Comparison of ENCODE assay signal across 1 cellular context in the genomic region with DNA sequence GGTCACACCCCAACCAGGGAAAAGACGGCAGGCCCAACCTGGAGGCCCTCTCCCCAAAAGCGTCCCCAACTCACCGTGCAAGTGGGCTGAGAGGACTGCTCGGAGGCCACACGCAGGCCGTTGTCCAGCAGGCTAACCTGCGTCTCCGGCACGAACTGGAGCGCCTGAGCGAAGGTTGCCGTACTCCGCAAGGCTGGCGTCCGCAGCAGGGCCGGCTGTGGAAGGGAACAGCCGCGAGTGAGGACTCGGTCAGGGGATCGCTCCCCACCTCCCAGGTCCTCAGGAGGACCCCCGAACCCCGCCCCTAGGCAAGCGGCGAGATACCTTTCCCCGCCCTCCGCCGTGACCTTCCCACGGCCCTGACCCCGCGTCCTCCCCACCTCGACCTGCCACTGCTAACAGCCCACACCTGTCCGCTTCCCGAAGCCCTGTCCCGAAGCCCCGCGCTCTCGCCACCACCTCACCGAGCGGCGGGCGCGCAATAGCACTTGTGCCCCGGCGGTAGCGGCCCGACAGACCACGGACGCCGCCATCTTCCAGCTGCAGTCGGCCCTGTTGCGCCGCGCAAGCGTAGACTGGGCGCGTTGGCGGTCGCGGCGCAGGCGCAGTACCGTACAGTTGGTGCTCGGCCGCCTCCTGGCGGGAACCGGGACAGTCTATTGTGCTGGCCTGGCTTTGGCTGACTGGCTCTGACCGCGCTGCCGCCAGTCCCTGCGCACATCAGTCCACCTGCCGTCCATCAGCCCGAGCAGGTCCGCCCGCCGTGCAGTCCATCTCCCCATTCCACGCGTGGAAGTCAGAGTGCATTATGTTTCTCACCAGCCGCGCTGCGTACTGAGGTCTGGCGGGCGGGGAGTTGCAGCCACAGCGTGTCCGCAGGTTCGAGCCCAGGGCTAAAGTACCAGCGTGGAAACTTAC.
TF ChIP-seq lines count a peak whose summit lies in the region.

A gene (minus strand): TSS at position 559 of the 918 bp plus-strand sequence. CDS start 26 bp downstream, at position 533.

TF ChIP-seq in HepG2, 621 proteins besides CTCF, POLR2A, EP300 and RAD21 (continued from another document and continues in another):
- TF ChIP-seq, protein P1, sequence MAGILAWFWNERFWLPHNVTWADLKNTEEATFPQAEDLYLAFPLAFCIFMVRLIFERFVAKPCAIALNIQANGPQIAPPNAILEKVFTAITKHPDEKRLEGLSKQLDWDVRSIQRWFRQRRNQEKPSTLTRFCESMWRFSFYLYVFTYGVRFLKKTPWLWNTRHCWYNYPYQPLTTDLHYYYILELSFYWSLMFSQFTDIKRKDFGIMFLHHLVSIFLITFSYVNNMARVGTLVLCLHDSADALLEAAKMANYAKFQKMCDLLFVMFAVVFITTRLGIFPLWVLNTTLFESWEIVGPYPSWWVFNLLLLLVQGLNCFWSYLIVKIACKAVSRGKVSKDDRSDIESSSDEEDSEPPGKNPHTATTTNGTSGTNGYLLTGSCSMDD (CRISPR knock-in tag; IDR thresholded peaks at IDR 0.05): no peak
- TF ChIP-seq SP4 (CRISPR knock-in tag; IDR thresholded peaks at IDR 0.05) (peak; percentile 50; the same call in 1 of the 2 replicates), TARDBP (CRISPR knock-in tag; IDR thresholded peaks at IDR 0.05) (peak; percentile 37; the same call in 1 of the 2 replicates), ZNF468 (CRISPR knock-in tag; IDR thresholded peaks at IDR 0.05) (0 out of 2 replicates have a peak, but pooled peaks have one; percentile 68), KDM5B (CRISPR knock-in tag; IDR thresholded peaks at IDR 0.05; ENCODE audit: borderline replicate concordance) (peak; percentile 85), TOE1 (CRISPR knock-in tag; IDR thresholded peaks at IDR 0.05) (no peak), ZNF737 (CRISPR knock-in tag; IDR thresholded peaks at IDR 0.05; ENCODE audit: borderline replicate concordance) (peak; percentile 76; the same call in 1 of the 2 replicates), ZBTB20 (CRISPR knock-in tag; IDR thresholded peaks at IDR 0.05; ENCODE audit: borderline replicate concordance, low read depth) (no peak; the same call in 1 of the 2 replicates), ZNF224 (CRISPR knock-in tag; IDR thresholded peaks at IDR 0.05) (no peak; the same call in 1 of the 2 replicates), POLR2G (IDR thresholded peaks at IDR 0.05; ENCODE audit: low read depth, low read length) (peak; percentile 94), ATF7-NPFF (CRISPR knock-in tag; IDR thresholded peaks at IDR 0.05; ENCODE audit: low read depth) (0 out of 2 replicates have a peak, but pooled peaks have one; percentile 62), ZNF83 (CRISPR knock-in tag; IDR thresholded peaks at IDR 0.05; ENCODE audit: borderline replicate concordance) (peak; percentile 89; the same call in 1 of the 2 replicates), GZF1 (CRISPR knock-in tag; IDR thresholded peaks at IDR 0.05) (0 out of 2 replicates have a peak, but pooled peaks have one; percentile 74), ZNF17 (CRISPR knock-in tag; IDR thresholded peaks at IDR 0.05) (no peak), NR2F6 (IDR thresholded peaks at IDR 0.05) (peak; percentile 78), NR2F6 (CRISPR knock-in tag; IDR thresholded peaks at IDR 0.05) (peak; percentile 86), HOXD1 (CRISPR knock-in tag; IDR thresholded peaks at IDR 0.05) (0 out of 2 replicates have a peak, but pooled peaks have one; percentile 37), ZNF816 (CRISPR knock-in tag; IDR thresholded peaks at IDR 0.05; ENCODE audit: borderline replicate concordance) (peak; percentile 14; the same call in 1 of the 2 replicates), ZNF768 (CRISPR knock-in tag; IDR thresholded peaks at IDR 0.05) (peak; percentile 64; the same call in 1 of the 2 replicates), MLLT10 (CRISPR knock-in tag; IDR thresholded peaks at IDR 0.05) (no peak), ZNF292 (CRISPR knock-in tag; IDR thresholded peaks at IDR 0.05; ENCODE audit: borderline replicate concordance, low read depth) (peak; percentile 49; the same call in 1 of the 2 replicates), MTA1 (CRISPR knock-in tag; IDR thresholded peaks at IDR 0.05; ENCODE audit: borderline replicate concordance) (peak; percentile 82; the same call in 1 of the 2 replicates), KLF11 (CRISPR knock-in tag; IDR thresholded peaks at IDR 0.05) (0 out of 2 replicates have a peak, but pooled peaks have one; percentile 39), ZNF383 (CRISPR knock-in tag; IDR thresholded peaks at IDR 0.05; ENCODE audit: borderline replicate concordance) (no peak), FOXO1 (CRISPR knock-in tag; IDR thresholded peaks at IDR 0.05) (peak; percentile 46; the same call in 1 of the 2 replicates)
- TF ChIP-seq, protein P2, sequence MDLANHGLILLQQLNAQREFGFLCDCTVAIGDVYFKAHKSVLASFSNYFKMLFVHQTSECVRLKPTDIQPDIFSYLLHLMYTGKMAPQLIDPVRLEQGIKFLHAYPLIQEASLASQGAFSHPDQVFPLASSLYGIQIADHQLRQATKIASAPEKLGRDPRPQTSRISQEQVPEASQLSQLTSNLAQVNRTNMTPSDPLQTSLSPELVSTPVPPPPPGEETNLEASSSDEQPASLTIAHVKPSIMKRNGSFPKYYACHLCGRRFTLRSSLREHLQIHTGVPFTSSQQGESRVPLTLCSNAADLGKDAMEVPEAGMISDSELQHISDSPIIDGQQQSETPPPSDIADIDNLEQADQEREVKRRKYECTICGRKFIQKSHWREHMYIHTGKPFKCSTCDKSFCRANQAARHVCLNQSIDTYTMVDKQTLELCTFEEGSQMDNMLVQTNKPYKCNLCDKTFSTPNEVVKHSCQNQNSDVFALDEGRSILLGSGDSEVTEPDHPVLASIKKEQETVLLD (CRISPR knock-in tag; IDR thresholded peaks at IDR 0.05; ENCODE audit: low read depth): no peak
- TF ChIP-seq, protein P3, sequence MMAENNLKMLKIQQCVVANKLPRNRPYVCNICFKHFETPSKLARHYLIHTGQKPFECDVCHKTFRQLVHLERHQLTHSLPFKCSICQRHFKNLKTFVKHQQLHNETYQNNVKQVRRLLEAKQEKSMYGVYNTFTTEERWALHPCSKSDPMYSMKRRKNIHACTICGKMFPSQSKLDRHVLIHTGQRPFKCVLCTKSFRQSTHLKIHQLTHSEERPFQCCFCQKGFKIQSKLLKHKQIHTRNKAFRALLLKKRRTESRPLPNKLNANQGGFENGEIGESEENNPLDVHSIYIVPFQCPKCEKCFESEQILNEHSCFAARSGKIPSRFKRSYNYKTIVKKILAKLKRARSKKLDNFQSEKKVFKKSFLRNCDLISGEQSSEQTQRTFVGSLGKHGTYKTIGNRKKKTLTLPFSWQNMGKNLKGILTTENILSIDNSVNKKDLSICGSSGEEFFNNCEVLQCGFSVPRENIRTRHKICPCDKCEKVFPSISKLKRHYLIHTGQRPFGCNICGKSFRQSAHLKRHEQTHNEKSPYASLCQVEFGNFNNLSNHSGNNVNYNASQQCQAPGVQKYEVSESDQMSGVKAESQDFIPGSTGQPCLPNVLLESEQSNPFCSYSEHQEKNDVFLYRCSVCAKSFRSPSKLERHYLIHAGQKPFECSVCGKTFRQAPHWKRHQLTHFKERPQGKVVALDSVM (CRISPR knock-in tag; IDR thresholded peaks at IDR 0.05): no peak
- TF ChIP-seq, protein P4, sequence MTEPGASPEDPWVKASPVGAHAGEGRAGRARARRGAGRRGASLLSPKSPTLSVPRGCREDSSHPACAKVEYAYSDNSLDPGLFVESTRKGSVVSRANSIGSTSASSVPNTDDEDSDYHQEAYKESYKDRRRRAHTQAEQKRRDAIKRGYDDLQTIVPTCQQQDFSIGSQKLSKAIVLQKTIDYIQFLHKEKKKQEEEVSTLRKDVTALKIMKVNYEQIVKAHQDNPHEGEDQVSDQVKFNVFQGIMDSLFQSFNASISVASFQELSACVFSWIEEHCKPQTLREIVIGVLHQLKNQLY (CRISPR knock-in tag; IDR thresholded peaks at IDR 0.05): peak; percentile 51; the same call in 1 of the 2 replicates
- TF ChIP-seq, protein P5, sequence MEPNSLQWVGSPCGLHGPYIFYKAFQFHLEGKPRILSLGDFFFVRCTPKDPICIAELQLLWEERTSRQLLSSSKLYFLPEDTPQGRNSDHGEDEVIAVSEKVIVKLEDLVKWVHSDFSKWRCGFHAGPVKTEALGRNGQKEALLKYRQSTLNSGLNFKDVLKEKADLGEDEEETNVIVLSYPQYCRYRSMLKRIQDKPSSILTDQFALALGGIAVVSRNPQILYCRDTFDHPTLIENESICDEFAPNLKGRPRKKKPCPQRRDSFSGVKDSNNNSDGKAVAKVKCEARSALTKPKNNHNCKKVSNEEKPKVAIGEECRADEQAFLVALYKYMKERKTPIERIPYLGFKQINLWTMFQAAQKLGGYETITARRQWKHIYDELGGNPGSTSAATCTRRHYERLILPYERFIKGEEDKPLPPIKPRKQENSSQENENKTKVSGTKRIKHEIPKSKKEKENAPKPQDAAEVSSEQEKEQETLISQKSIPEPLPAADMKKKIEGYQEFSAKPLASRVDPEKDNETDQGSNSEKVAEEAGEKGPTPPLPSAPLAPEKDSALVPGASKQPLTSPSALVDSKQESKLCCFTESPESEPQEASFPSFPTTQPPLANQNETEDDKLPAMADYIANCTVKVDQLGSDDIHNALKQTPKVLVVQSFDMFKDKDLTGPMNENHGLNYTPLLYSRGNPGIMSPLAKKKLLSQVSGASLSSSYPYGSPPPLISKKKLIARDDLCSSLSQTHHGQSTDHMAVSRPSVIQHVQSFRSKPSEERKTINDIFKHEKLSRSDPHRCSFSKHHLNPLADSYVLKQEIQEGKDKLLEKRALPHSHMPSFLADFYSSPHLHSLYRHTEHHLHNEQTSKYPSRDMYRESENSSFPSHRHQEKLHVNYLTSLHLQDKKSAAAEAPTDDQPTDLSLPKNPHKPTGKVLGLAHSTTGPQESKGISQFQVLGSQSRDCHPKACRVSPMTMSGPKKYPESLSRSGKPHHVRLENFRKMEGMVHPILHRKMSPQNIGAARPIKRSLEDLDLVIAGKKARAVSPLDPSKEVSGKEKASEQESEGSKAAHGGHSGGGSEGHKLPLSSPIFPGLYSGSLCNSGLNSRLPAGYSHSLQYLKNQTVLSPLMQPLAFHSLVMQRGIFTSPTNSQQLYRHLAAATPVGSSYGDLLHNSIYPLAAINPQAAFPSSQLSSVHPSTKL (CRISPR knock-in tag; IDR thresholded peaks at IDR 0.05): peak; percentile 30; the same call in 1 of the 2 replicates
- TF ChIP-seq, protein P6, sequence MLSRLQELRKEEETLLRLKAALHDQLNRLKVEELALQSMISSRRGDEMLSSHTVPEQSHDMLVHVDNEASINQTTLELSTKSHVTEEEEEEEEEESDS (CRISPR knock-in tag; IDR thresholded peaks at IDR 0.05; ENCODE audit: borderline replicate concordance): no peak
- TF ChIP-seq, protein P7, sequence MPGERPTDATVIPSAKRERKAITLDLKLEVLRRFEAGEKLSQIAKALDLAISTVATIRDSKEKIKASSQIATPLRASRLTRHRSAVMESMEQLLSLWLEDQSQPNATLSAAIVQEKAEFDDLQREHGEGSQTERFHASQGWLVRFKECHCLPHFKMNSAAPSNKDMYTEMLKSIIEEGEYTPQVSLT (CRISPR knock-in tag; IDR thresholded peaks at IDR 0.05; ENCODE audit: borderline replicate concordance, low read depth): no peak
- TF ChIP-seq, protein P8, sequence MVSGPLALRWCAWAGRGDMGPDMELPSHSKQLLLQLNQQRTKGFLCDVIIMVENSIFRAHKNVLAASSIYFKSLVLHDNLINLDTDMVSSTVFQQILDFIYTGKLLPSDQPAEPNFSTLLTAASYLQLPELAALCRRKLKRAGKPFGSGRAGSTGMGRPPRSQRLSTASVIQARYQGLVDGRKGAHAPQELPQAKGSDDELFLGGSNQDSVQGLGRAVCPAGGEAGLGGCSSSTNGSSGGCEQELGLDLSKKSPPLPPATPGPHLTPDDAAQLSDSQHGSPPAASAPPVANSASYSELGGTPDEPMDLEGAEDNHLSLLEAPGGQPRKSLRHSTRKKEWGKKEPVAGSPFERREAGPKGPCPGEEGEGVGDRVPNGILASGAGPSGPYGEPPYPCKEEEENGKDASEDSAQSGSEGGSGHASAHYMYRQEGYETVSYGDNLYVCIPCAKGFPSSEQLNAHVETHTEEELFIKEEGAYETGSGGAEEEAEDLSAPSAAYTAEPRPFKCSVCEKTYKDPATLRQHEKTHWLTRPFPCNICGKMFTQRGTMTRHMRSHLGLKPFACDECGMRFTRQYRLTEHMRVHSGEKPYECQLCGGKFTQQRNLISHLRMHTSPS (CRISPR knock-in tag; IDR thresholded peaks at IDR 0.05; ENCODE audit: low read depth): peak; percentile 59; the same call in 1 of the 2 replicates
- TF ChIP-seq, protein P9, sequence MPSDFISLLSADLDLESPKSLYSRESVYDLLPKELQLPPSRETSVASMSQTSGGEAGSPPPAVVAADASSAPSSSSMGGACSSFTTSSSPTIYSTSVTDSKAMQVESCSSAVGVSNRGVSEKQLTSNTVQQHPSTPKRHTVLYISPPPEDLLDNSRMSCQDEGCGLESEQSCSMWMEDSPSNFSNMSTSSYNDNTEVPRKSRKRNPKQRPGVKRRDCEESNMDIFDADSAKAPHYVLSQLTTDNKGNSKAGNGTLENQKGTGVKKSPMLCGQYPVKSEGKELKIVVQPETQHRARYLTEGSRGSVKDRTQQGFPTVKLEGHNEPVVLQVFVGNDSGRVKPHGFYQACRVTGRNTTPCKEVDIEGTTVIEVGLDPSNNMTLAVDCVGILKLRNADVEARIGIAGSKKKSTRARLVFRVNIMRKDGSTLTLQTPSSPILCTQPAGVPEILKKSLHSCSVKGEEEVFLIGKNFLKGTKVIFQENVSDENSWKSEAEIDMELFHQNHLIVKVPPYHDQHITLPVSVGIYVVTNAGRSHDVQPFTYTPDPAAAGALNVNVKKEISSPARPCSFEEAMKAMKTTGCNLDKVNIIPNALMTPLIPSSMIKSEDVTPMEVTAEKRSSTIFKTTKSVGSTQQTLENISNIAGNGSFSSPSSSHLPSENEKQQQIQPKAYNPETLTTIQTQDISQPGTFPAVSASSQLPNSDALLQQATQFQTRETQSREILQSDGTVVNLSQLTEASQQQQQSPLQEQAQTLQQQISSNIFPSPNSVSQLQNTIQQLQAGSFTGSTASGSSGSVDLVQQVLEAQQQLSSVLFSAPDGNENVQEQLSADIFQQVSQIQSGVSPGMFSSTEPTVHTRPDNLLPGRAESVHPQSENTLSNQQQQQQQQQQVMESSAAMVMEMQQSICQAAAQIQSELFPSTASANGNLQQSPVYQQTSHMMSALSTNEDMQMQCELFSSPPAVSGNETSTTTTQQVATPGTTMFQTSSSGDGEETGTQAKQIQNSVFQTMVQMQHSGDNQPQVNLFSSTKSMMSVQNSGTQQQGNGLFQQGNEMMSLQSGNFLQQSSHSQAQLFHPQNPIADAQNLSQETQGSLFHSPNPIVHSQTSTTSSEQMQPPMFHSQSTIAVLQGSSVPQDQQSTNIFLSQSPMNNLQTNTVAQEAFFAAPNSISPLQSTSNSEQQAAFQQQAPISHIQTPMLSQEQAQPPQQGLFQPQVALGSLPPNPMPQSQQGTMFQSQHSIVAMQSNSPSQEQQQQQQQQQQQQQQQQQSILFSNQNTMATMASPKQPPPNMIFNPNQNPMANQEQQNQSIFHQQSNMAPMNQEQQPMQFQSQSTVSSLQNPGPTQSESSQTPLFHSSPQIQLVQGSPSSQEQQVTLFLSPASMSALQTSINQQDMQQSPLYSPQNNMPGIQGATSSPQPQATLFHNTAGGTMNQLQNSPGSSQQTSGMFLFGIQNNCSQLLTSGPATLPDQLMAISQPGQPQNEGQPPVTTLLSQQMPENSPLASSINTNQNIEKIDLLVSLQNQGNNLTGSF (CRISPR knock-in tag; IDR thresholded peaks at IDR 0.05): no peak; the same call in 1 of the 2 replicates
